Comparison of ENCODE assay signal across 8 cellular contexts in the genomic region with DNA sequence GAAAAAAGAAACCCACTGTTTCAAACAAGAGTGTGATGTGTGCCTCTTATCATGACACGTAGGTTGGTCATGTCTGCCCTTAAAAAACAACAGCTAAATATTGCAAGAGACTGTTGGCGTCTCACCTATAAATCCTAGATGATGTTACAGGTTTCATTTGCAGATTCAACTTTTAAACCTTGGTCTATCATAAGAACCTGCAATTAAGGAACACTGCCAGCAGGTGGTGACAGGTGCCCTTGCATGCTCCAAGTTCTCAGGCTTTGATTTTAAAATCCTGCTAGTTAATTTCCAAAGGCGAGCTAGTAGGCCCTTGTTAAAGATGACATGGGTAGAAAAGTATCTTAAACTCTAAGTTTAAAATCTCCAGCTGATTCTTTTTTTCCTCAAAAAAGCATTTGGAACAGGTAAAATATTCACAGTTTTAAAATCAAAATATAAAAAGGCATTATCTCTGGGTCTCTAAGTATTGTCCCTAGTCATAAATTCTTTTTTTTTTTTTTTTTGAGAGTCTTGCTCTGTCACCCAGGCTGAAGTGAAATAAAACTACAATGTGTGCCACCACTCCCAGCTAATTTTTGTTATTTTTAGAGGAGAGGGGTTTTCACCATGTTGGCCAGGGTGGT. TPM values are rescaled to one million over a fixed set of nuclear protein-coding genes. Genes with fewer than 3 reads are reported as not detected.
DNase-seq lines count a peak whose midpoint lies in the region; ATAC-seq, FAIRE-seq and TF ChIP-seq lines count a peak whose summit lies in the region.

No MANE protein-coding gene starts in this region.

- DNase-seq in AG09319 (ENCODE audit: extremely low read depth, low read depth) (no peak), GM19239 (ENCODE audit: insufficient read length, low spot score) (peak; percentile 44), NCI-H526 treated with DMSO at 0.1 percent for 48 hours (lab: John Stamatoyannopoulos, UW) (peak; percentile 23), erythroblast (lab: John Stamatoyannopoulos, UW) (peak; percentile 46 to 70), psoas muscle (no peak), dedifferentiated amniotic fluid mesenchymal stem cell (ENCODE audit: extremely low spot score) (no peak)
- peak; percentile 76 for DNase-seq in activated CD8-positive, alpha-beta memory T cell treated with anti-CD3 and anti-CD28 coated beads for 24 hours

- no peaks in the 10 kb centered on the region for H3K4me1 ChIP-seq in psoas muscle

- H3K27ac ChIP-seq in psoas muscle: no peak overlapping the region

- TF ChIP-seq CTCF in AG09319 (IDR thresholded peaks at IDR 0.05; ENCODE audit: low read depth, low read length) (peak; percentile 53), psoas muscle (IDR thresholded peaks at IDR 0.05) (peak; percentile 74)

- H3K27me3 ChIP-seq in psoas muscle (ENCODE audit: insufficient read depth in 3 of 3, low read length in 2 of 3): no peaks in the 10 kb centered on the region

- H3K9me3 ChIP-seq in psoas muscle: no peaks in the 10 kb centered on the region

- intact Hi-C loops in psoas muscle (cut with DNase I): loop anchor here (1.0 to 5.0 kb wide), 2 partner anchors 83 kb away; no protein-coding TSS in a partner anchor

- FAIRE-seq in GM19239 (lab: Jason Lieb, UNC): peak; percentile 97

- WGBS in psoas muscle, 3 donors: 84 to 86% (median 85%) methylated on average over 3 of the region's 3 CpGs

- no peak overlapping the region for H3K4me3 ChIP-seq in psoas muscle

- TF ChIP-seq POLR2A in erythroblast (IDR thresholded peaks at IDR 0.05; ENCODE audit: low read length): no peak

- ATAC-seq in psoas muscle (peak in 1 of 4 donors; percentile 74), HG02840 (IDR thresholded peaks at IDR 0.05; ENCODE audit: low FRiP score, unreplicated experiment) (no peak)

- H3K36me3 ChIP-seq in psoas muscle (ENCODE audit: insufficient read depth in 1 of 2, low read depth in 1 of 2): no peaks in the 10 kb centered on the region

RNA-seq across cellular contexts. Expression of a gene that starts 39.1 kb away (rescaled TPM):
- total RNA-seq in psoas muscle: 10 to 100 TPM; 19.7 to 48.7 (median 23.8) TPM
- 10 to 100 TPM in 2 of 3 donors, 1 to 10 TPM in 1; 7.3 to 11.0 (median 10.4) TPM for polyA plus RNA-seq in psoas muscle

Comparison
In these comparisons a context has a peak if more than half of its experiments do, and no peak if none do; other contexts are left out.
1. DNase-seq: peak in GM19239 (single experiment), NCI-H526 treated with DMSO at 0.1 percent for 48 hours (single experiment), activated CD8-positive, alpha-beta memory T cell treated with anti-CD3 and anti-CD28 coated beads for 24 hours (single experiment) and erythroblast (2 of 2); none in AG09319 (single experiment), psoas muscle (0 of 2) and dedifferentiated amniotic fluid mesenchymal stem cell (single experiment).